21 cellular contexts compared by ENCODE assay signal in the genomic region with DNA sequence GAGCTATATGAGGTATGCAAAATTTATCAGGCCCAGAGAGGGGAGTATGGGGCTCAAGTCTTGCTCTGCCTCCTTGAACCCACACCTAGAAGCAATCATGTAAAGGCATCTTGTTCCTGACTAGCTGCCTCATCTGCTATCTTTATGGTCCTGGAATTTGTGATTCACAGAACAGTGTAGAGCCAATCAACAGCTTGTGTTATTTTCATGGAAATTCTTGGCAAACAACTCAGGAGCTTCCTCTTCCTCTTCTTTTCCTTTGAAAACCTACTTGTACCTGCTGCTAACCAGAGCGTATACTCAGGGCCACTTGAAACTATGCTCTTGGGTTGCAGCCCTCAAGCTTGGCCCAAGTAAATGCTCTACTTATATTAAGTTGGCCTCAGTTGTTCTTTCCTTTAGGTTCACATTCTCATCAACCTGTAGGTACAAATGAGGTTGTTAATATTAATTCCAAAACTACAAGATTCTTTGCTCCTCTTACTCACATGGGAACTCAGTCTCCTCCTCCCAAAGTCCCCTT. TPM values are rescaled to one million over a fixed set of nuclear protein-coding genes. Genes with fewer than 3 reads are reported as not detected.
A peak's percentile ranks its signal among the peaks of the same experiment; 100 is the strongest.
DNase-seq lines count a peak whose midpoint lies in the region; ATAC-seq, FAIRE-seq and TF ChIP-seq lines count a peak whose summit lies in the region.
"Had no signal": no experiment of that assay in that cellular context is flagged by ENCODE, and none has a peak within 500 bp of the region (broad histone marks: within the 10 kb centered on the region; RNA-seq: fewer than 3 reads in every experiment).

No MANE protein-coding gene starts in this region.

- WGBS in right cardiac atrium, result 65% methylated on average over 1 of the region's 1 CpG
- 72% methylated on average over 1 of the region's 1 CpG; no CpG with 5 or more reads in 1 of the 2 experiments for WGBS in H1 (ENCODE audit: extremely low coverage in 1 of 2, insufficient coverage in 1 of 2, insufficient read length in 1 of 2, insufficient replicate concordance in 2 of 2, low coverage in 1 of 2, low lambda C conversion rate in 2 of 2, missing lambda C conversion rate in 1 of 2), 2 experiments
- no CpG with 5 or more reads among the region's 1 CpG for WGBS in mesendoderm (ENCODE audit: extremely low coverage, insufficient coverage, low lambda C conversion rate)
- 57 to 71% methylated on average over 1 of the region's 1 CpG for WGBS in transverse colon (ENCODE audit: low coverage in 1 of 2), 2 donors

- in situ Hi-C loops in transverse colon (cut with MboI; ENCODE audit: low pct_ligation_motif_present in 1 of 4, low pct_unique_long_range_greater_than_20kb in 1 of 4, low sequenced_read_pairs in 3 of 4), result no loop called here

- no peak overlapping the region for H2AK5ac ChIP-seq in H1 (ENCODE audit: low read depth, low read length)
- H2AK5ac ChIP-seq in mesendoderm (ENCODE audit: low read length), result no peak overlapping the region

- H2BK5ac ChIP-seq in H1 (ENCODE audit: low read depth, low read length) (no peak overlapping the region), mesendoderm (ENCODE audit: low read length) (no peak overlapping the region)

- DNase-seq in right cardiac atrium (no peak), cardiac septum (ENCODE audit: low spot score) (no peak), H1 (ENCODE audit: low read depth in 1 of 2, low spot score in 2 of 2) (no peak), mesendoderm (peak; percentile 23), transverse colon (no peak)
- DNase-seq in effector CD4-positive, alpha-beta T cell, result no peak
- DNase-seq: 8988T; Calu3; CD4-positive, alpha-beta memory T cell; GM23248; IMR-90; Kasumi-1; NCI-H1105; NCI-H187; NCI-H526; Right ventricle myocardium superior had no signal

- TF ChIP-seq POLR2A in H1 (IDR thresholded peaks at IDR 0.05; ENCODE audit: control extremely low read depth in 1 of 2, low read depth in 2 of 2, low read length in 2 of 2) (no peak), transverse colon (IDR thresholded peaks at IDR 0.05) (no peak)

- no peak overlapping the region for H4K8ac ChIP-seq in H1 (ENCODE audit: extremely low read depth, insufficient read depth, low read length)
- H4K8ac ChIP-seq in mesendoderm (ENCODE audit: low read depth, low read length), result no peak overlapping the region

- peak overlapping the region; percentile 41 to 45; a peak in 3 of 4 replicates for H3K4me2 ChIP-seq in H1 (ENCODE audit: insufficient read depth in 1 of 2, low read depth in 2 of 2, low read length in 2 of 2)
- H3K4me2 ChIP-seq in mesendoderm (ENCODE audit: low read length), result no peak overlapping the region

- TF ChIP-seq EP300 in H1 (IDR thresholded peaks at IDR 0.05; ENCODE audit: borderline replicate concordance in 1 of 2, low read depth in 2 of 2, low read length in 2 of 2) (no peak), transverse colon (IDR thresholded peaks at IDR 0.05; ENCODE audit: low read depth) (no peak)

- H3K18ac ChIP-seq in H1 (ENCODE audit: extremely low read depth, low read length) (0 out of 2 replicates have a peak overlapping the region, but pooled peaks have one; percentile 5), mesendoderm (ENCODE audit: low read length) (no peak overlapping the region)

- no peaks in the 10 kb centered on the region for H4K20me1 ChIP-seq in H1 (replicated peaks in 1 of 2; ENCODE audit: control insufficient read depth in 1 of 2, insufficient read depth in 2 of 2, low read length in 2 of 2)

- H3K36me3 ChIP-seq in H1 (ENCODE audit: control insufficient read depth in 2 of 4, insufficient read depth in 4 of 4, low read length in 3 of 4) (no peaks in the 10 kb centered on the region), mesendoderm (ENCODE audit: control insufficient read depth, insufficient read depth, low read length) (no peaks in the 10 kb centered on the region), transverse colon (no peaks in the 10 kb centered on the region)
- H3K36me3 ChIP-seq: BE2C had no signal

- no peaks in the 10 kb centered on the region for H3K9me3 ChIP-seq in right cardiac atrium (ENCODE audit: control insufficient read depth, low read length)
- no peaks in the 10 kb centered on the region for H3K9me3 ChIP-seq in H1 (ENCODE audit: insufficient read depth in 2 of 2, low read depth in 1 of 2, low read length in 1 of 2)
- H3K9me3 ChIP-seq in transverse colon, result no peaks in the 10 kb centered on the region
- H3K9me3 ChIP-seq: BE2C had no signal

- H3K23me2 ChIP-seq in H1 (ENCODE audit: low read depth, low read length), result no peaks in the 10 kb centered on the region

- H3K79me2 ChIP-seq in H1 (ENCODE audit: control insufficient read depth in 1 of 2, insufficient read depth in 2 of 2, low read length in 2 of 2) (no peaks in the 10 kb centered on the region), mesendoderm (ENCODE audit: control insufficient read depth, insufficient read depth, low read length) (no peaks in the 10 kb centered on the region)

- intact Hi-C loops in right cardiac atrium (cut with DNase I) (no loop called here), cardiac septum (cut with DNase I) (no loop called here), transverse colon (cut with DNase I; ENCODE audit: low total_unique reads) (no loop called here)

- H3K79me1 ChIP-seq in H1 (ENCODE audit: low read depth, low read length) (no peaks in the 10 kb centered on the region), mesendoderm (ENCODE audit: low read length) (no peaks in the 10 kb centered on the region)

- H2BK15ac ChIP-seq in H1 (ENCODE audit: low read length), result no peak overlapping the region
- no peak overlapping the region for H2BK15ac ChIP-seq in mesendoderm (replicated peaks; ENCODE audit: low read depth)

- no peak overlapping the region for H2AFZ ChIP-seq in H1 (ENCODE audit: low read length)
- H2AFZ ChIP-seq: GM23248 had no signal

- TF ChIP-seq CTCF in H1 (IDR thresholded peaks at IDR 0.05; ENCODE audit: control extremely low read depth in 1 of 3, insufficient read depth in 1 of 3, low read depth in 1 of 3, low read length in 3 of 3) (no peak), transverse colon (IDR thresholded peaks at IDR 0.05) (no peak)

- no peak for ATAC-seq in right cardiac atrium
- ATAC-seq in HG03135 (IDR thresholded peaks at IDR 0.05; ENCODE audit: unreplicated experiment), result no peak
- no peak for ATAC-seq in GM21825 (IDR thresholded peaks at IDR 0.05; ENCODE audit: unreplicated experiment)

- H3K27me3 ChIP-seq in right cardiac atrium (ENCODE audit: control insufficient read depth, insufficient read depth) (no peaks in the 10 kb centered on the region), H1 (replicated peaks in 1 of 4; ENCODE audit: control insufficient read depth in 3 of 4, extremely low read depth in 1 of 4, insufficient read depth in 3 of 4, low read length in 3 of 4) (no peaks in the 10 kb centered on the region), mesendoderm (ENCODE audit: insufficient read depth, low read length, poor library complexity) (no peaks in the 10 kb centered on the region), transverse colon (no peaks in the 10 kb centered on the region)
- H3K27me3 ChIP-seq: BE2C had no signal

- H3K27ac ChIP-seq in right cardiac atrium (ENCODE audit: low read length) (peak overlapping the region; percentile 48), H1 (ENCODE audit: low read depth, low read length) (no peak overlapping the region), mesendoderm (ENCODE audit: low read depth, low read length) (no peak overlapping the region), transverse colon (peak overlapping the region; percentile 26 to 64 (median 58))
- H3K27ac ChIP-seq: GM23248 had no signal

- CTCF ChIA-PET in H1 (lab: Charles Lee; ENCODE audit: partially characterized antibody), result interaction anchor here (0.7 to 3.3 kb wide), 3 partner anchors 10 to 25 kb away, joined by 4 to 14 read pairs (median 6); no protein-coding TSS in a partner anchor

- no peak overlapping the region for H3K9ac ChIP-seq in H1 (replicated peaks in 1 of 4; ENCODE audit: extremely low read depth in 1 of 4, low read depth in 3 of 4, low read length in 3 of 4)
- no peak overlapping the region for H3K9ac ChIP-seq in mesendoderm (ENCODE audit: low read length)
- H3K9ac ChIP-seq: GM23248 had no signal

- POLR2A ChIA-PET in H1 (lab: Charles Lee; ENCODE audit: partially characterized antibody), result no interaction called here

- H2BK20ac ChIP-seq in H1 (ENCODE audit: low read length), result peak overlapping the region; percentile 26; the same call in 1 of the 2 replicates

- H2BK120ac ChIP-seq in H1 (replicated peaks; ENCODE audit: low read depth, low read length) (no peak overlapping the region), mesendoderm (ENCODE audit: low read depth, low read length) (no peak overlapping the region)

- H2BK12ac ChIP-seq in H1 (ENCODE audit: low read depth, low read length), result 0 out of 2 replicates have a peak overlapping the region, but pooled peaks have one; percentile 18

- H4K91ac ChIP-seq in H1 (replicated peaks; ENCODE audit: insufficient read length, low read length), result peak overlapping the region; percentile 38

- H3K23ac ChIP-seq in H1 (ENCODE audit: insufficient read length) (no peak overlapping the region), mesendoderm (ENCODE audit: low read length) (no peak overlapping the region)

- TF ChIP-seq RAD21 in H1 (IDR thresholded peaks at IDR 0.05 in 1 of 2, conservative IDR thresholded peaks at IDR 0.05 in 1 of 2; ENCODE audit: low read depth in 2 of 2, low read length in 2 of 2), result no peak

- H3K4ac ChIP-seq in H1 (replicated peaks; ENCODE audit: insufficient read length, low read depth, low read length) (no peak overlapping the region), mesendoderm (ENCODE audit: low read depth, low read length) (no peak overlapping the region)

- H3K4me3 ChIP-seq in right cardiac atrium (ENCODE audit: low read length) (no peak overlapping the region), H1 (ENCODE audit: extremely low read depth in 1 of 4, insufficient read depth in 2 of 4, low read depth in 3 of 4, low read length in 4 of 4) (no peak overlapping the region; a peak in 2 of 8 replicates), mesendoderm (ENCODE audit: low read length) (no peak overlapping the region), transverse colon (no peak overlapping the region)
- H3K4me3 ChIP-seq: GM23248 had no signal

- H4K5ac ChIP-seq in H1 (ENCODE audit: insufficient read length, low read depth, low read length), result no peak overlapping the region
- H4K5ac ChIP-seq in mesendoderm (ENCODE audit: low read length), result no peak overlapping the region

- no peak overlapping the region for H3K14ac ChIP-seq in H1 (ENCODE audit: insufficient read length)

- peaks cover 7% of the 10 kb centered on the region for H3K4me1 ChIP-seq in right cardiac atrium (ENCODE audit: control insufficient read depth, insufficient read depth, low read length)
- H3K4me1 ChIP-seq in H1 (replicated peaks in 1 of 4; ENCODE audit: control insufficient read depth in 3 of 4, insufficient read depth in 4 of 4, low read length in 3 of 4), result peaks cover 4 to 22% (median 15%) of the 10 kb centered on the region in 4 experiments; a peak in 5 of 7 replicates
- H3K4me1 ChIP-seq in mesendoderm (ENCODE audit: control insufficient read depth, low read depth, low read length), result peaks cover 3% of the 10 kb centered on the region
- H3K4me1 ChIP-seq in transverse colon, result peaks cover 5 to 41% (median 20%) of the 10 kb centered on the region in 4 donors
- H3K4me1 ChIP-seq: BE2C had no signal

- no peak for FAIRE-seq in H1 (lab: Jason Lieb, UNC)
- FAIRE-seq: RCC 7860 had no signal

- H3K56ac ChIP-seq in H1 (replicated peaks; ENCODE audit: insufficient read length, low read depth, low read length) (no peak overlapping the region), mesendoderm (ENCODE audit: low read length) (peak overlapping the region; percentile 26)

RNA-seq across cellular contexts. Expression of a gene that starts 3.5 kb away (rescaled TPM):
- total RNA-seq in right cardiac atrium, result 10 to 100 TPM; 21.2 to 33.2 (median 24.9) TPM
- polyA plus RNA-seq in right cardiac atrium, result 31.8 TPM
- 8.9 TPM for total RNA-seq in cardiac septum
- not detected in 2 replicates for total RNA-seq in H1 (2021; fragmentation: NEBNext Ultra II Directional; extraction: Animal tissue kit (Norgen Biotek cat#: 25700))
- not detected in 2 replicates for polyA plus RNA-seq in H1 (2011; rRNA removed)
- polyA plus RNA-seq in H1 (2011; cell fraction: cytosol; rRNA removed), result not detected
- not detected for polyA plus RNA-seq in H1 (2011; cell fraction: nucleus; rRNA removed)
- 0.88 to 2.0 TPM (median 1.3 TPM) in 4 replicates for polyA plus RNA-seq in H1 (2012, experiment 1 of 2)
- not detected for polyA plus RNA-seq in H1 (2012, experiment 2 of 2)
- not detected for polyA plus RNA-seq in H1 (2013, experiment 1 of 2)
- polyA plus RNA-seq in H1 (2013, experiment 2 of 2), result not detected
- not detected in 2 replicates for polyA minus RNA-seq in H1 (2011; rRNA and poly(A)+ RNA removed)
- not detected for polyA minus RNA-seq in H1 (2011; cell fraction: cytosol; rRNA and poly(A)+ RNA removed)
- polyA minus RNA-seq in H1 (2011; cell fraction: nucleus; rRNA and poly(A)+ RNA removed), result not detected
- polyA plus RNA-seq in mesendoderm (2013, experiment 1 of 2), result 0.01 TPM
- polyA plus RNA-seq in mesendoderm (2013, experiment 2 of 2), result 0.03 TPM
- total RNA-seq in transverse colon, result 10 to 100 TPM; 40.0 to 91.6 (median 47.9) TPM
- total RNA-seq: CD4-positive, alpha-beta memory T cell; G401 had no signal
- polyA plus RNA-seq: CD4-positive, alpha-beta memory T cell had no signal

Comparison
In these comparisons a context has a peak if more than half of its experiments do, and no peak if none do; other contexts are left out.
1. H3K27ac ChIP-seq: peak in right cardiac atrium (single experiment) and transverse colon (4 of 4); none in H1 (single experiment) and mesendoderm (single experiment).